In the genomic region with DNA sequence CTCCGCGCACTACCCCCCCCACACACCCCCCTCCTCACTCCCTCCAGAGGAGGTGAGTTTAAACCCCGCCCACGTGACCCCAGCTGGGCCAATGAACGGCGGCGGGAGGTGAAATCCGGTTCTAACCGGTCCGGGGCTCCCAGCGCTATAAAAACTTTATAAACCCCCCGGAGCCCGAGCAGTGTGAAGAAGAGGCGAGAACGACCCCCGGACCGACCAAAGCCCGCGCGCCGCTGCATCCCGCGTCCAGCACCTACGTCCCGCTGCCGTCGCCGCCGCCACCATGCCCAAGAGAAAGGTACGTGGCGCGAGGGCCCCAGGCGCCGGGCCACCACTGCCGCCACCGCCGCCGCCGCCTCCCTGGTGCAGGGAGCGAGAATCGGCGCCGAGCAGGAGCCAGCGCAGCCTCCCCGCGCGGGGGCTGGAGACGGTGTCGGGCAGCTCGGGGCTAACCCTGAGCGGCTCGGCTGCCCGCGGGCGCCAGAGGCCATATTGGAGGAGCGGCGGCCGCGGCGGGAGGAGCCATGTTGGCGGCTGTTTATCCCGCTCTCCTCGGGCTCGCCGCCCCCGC, we compare ENCODE assay signal across 8 cellular contexts. TPM values are rescaled to one million over a fixed set of nuclear protein-coding genes. Genes with fewer than 3 reads are reported as not detected.
DNase-seq lines count a peak whose midpoint lies in the region; ATAC-seq lines count a peak whose summit lies in the region.

A gene (plus strand): TSS at position 111 of the 571 bp plus-strand sequence. CDS start 173 bp downstream, at position 284.

- peaks cover 54% of the 10 kb centered on the region for H3K4me1 Mint-ChIP-seq in activated CD4-positive, alpha-beta T cell treated with anti-CD3 and anti-CD28 coated beads, Interleukin-2, amount 10 ng/mL, durations not matched to agents 7 days and 5 days

- peaks cover 59% of the 10 kb centered on the region for H3K36me3 Mint-ChIP-seq in activated CD4-positive, alpha-beta T cell treated with anti-CD3 and anti-CD28 coated beads, Interleukin-2, amount 10 ng/mL, durations not matched to agents 7 days and 5 days (ENCODE audit: low read depth)

- DNase-seq in AG08395 (ENCODE audit: low spot score) (peak; percentile 87), NCI-H526 (lab: John Stamatoyannopoulos, UW) (peak; percentile 77 to 97), dedifferentiated amniotic fluid mesenchymal stem cell (ENCODE audit: extremely low spot score) (peak; percentile 85), left lobe of liver (ENCODE audit: low spot score) (peak; percentile 93)
- peak; percentile 95 for DNase-seq in activated CD4-positive, alpha-beta T cell treated with anti-CD3 and anti-CD28 coated beads, Interleukin-2, amount 10 ng/mL, durations not matched to agents 7 days and 5 days
- peak; percentile 91 for DNase-seq in stimulated activated CD4-positive, alpha-beta T cell treated with anti-CD3 and anti-CD28 coated beads, Interleukin-1b, Interleukin-23, amount 100 ng/mL, for 48 hours

- H3K9me3 Mint-ChIP-seq in activated CD4-positive, alpha-beta T cell treated with anti-CD3 and anti-CD28 coated beads, Interleukin-2, amount 10 ng/mL, durations not matched to agents 7 days and 5 days = no peaks in the 10 kb centered on the region

- H3K27me3 Mint-ChIP-seq in activated CD4-positive, alpha-beta T cell treated with anti-CD3 and anti-CD28 coated beads, Interleukin-2, amount 10 ng/mL, durations not matched to agents 7 days and 5 days = no peaks in the 10 kb centered on the region

- CTCF ChIA-PET in activated CD4-positive, alpha-beta T cell treated with anti-CD3 and anti-CD28 coated beads, Interleukin-2, amount 10 ng/mL, durations not matched to agents 7 days and 5 days (lab: Charles Lee) = interaction anchor here (1.0 to 1.7 kb wide), 4 partner anchors 28 to 114 kb away, joined by 3 to 9 read pairs (median 5); a partner anchor contains a TSS

- POLR2A ChIA-PET in activated CD4-positive, alpha-beta T cell treated with anti-CD3 and anti-CD28 coated beads, Interleukin-2, amount 10 ng/mL, durations not matched to agents 7 days and 5 days (lab: Charles Lee) = interaction anchor here (1.1 kb wide), 1 partner anchor 40 kb away, joined by 5 read pairs; a partner anchor contains a TSS

- peak within 1 kb of the TSS; percentile 96 for H3K4me3 Mint-ChIP-seq in activated CD4-positive, alpha-beta T cell treated with anti-CD3 and anti-CD28 coated beads, Interleukin-2, amount 10 ng/mL, durations not matched to agents 7 days and 5 days

- ATAC-seq in GM19025 (IDR thresholded peaks at IDR 0.05; ENCODE audit: low read depth, unreplicated experiment) (peak; percentile 31), HG03196 (IDR thresholded peaks at IDR 0.05; ENCODE audit: unreplicated experiment) (peak; percentile 53), left lobe of liver (peak; percentile 76)

- peak within 1 kb of the TSS; percentile 99 for H3K27ac Mint-ChIP-seq in activated CD4-positive, alpha-beta T cell treated with anti-CD3 and anti-CD28 coated beads, Interleukin-2, amount 10 ng/mL, durations not matched to agents 7 days and 5 days

RNA-seq across cellular contexts. Expression of the gene that starts here (rescaled TPM):
- total RNA-seq in activated CD4-positive, alpha-beta T cell treated with anti-CD3 and anti-CD28 coated beads, Interleukin-2, amount 10 ng/mL, durations not matched to agents 7 days and 5 days = 1,000 to 10,000 TPM; 1,241 to 1,307 TPM
- 84.3 TPM for total RNA-seq in left lobe of liver

Comparison
In these comparisons a context has a peak if more than half of its experiments do, and no peak if none do; other contexts are left out.
1. Peak in every context shown above with its lines: DNase-seq and ATAC-seq.
2. RNA of the gene that starts here (total RNA-seq): 1,241 to 1,307 TPM in activated CD4-positive, alpha-beta T cell treated with anti-CD3 and anti-CD28 coated beads, Interleukin-2, amount 10 ng/mL, durations not matched to agents 7 days and 5 days; 84.3 TPM in left lobe of liver (single experiment); every median in the first group is over 10 times any median in the second.